ENCODE assay signal across 26 cellular contexts in genomic region chr7:7751243-7752092, GRCh38. TPM values are rescaled to one million over a fixed set of nuclear protein-coding genes. Genes with fewer than 3 reads are reported as not detected.
DNase-seq lines count a peak whose midpoint lies in the region; ATAC-seq, FAIRE-seq and TF ChIP-seq lines count a peak whose summit lies in the region.
"Had no signal": no experiment of that assay in that cellular context is flagged by ENCODE, and none has a peak within 500 bp of the region (broad histone marks: within the 10 kb centered on the region; RNA-seq: fewer than 3 reads in every experiment).

No MANE protein-coding gene starts in this region.

- H3K9me3 ChIP-seq in Panc1 (ENCODE audit: control insufficient read depth, insufficient read depth, low read depth, low read length) (no peaks in the 10 kb centered on the region), HepG2 (ENCODE audit: low read length) (no peaks in the 10 kb centered on the region), smooth muscle cell (replicated peaks; ENCODE audit: low read depth) (no peaks in the 10 kb centered on the region), suprapubic skin (no peaks in the 10 kb centered on the region)
- H3K9me3 ChIP-seq: heart right ventricle, neutrophil, tibial artery had no signal

- TF ChIP-seq RAD21 in HepG2 (CRISPR knock-in tag; IDR thresholded peaks at IDR 0.05): no peak

- 53% methylated on average over 3 of the region's 3 CpGs for WGBS in HepG2 (ENCODE audit: low lambda C conversion rate)
- 40% methylated on average over 3 of the region's 3 CpGs for WGBS in smooth muscle cell (ENCODE audit: low lambda C conversion rate)
- 85% methylated on average over 3 of the region's 3 CpGs for WGBS in suprapubic skin

- no peaks in the 10 kb centered on the region for H3K36me3 ChIP-seq in Panc1 (ENCODE audit: control insufficient read depth, insufficient read depth, low read length)
- no peaks in the 10 kb centered on the region for H3K36me3 ChIP-seq in HepG2 (replicated peaks in 1 of 2; ENCODE audit: control insufficient read depth in 1 of 2, insufficient read depth in 2 of 2, low read length in 2 of 2)
- no peaks in the 10 kb centered on the region for H3K36me3 ChIP-seq in smooth muscle cell (ENCODE audit: low read depth)
- no peaks in the 10 kb centered on the region for H3K36me3 ChIP-seq in suprapubic skin
- H3K36me3 ChIP-seq: heart right ventricle, left lung, neutrophil, tibial artery had no signal

- TF ChIP-seq EP300 in HepG2 (IDR thresholded peaks at IDR 0.05; ENCODE audit: low read depth in 2 of 2, low read length in 2 of 2) (no peak), HepG2 (CRISPR knock-in tag; IDR thresholded peaks at IDR 0.05; ENCODE audit: borderline replicate concordance) (no peak), suprapubic skin (IDR thresholded peaks at IDR 0.05) (no peak)

- peaks cover 15% of the 10 kb centered on the region for H3F3A ChIP-seq in smooth muscle cell (ENCODE audit: low read depth)

- POLR2A ChIA-PET in Panc1 (lab: Charles Lee): no interaction called here
- POLR2A ChIA-PET in HepG2 (lab: Yijun Ruan, JAX): interaction anchor here (0.7 kb wide), 1 partner anchor 20 kb away, joined by 3 read pairs; no protein-coding TSS in a partner anchor
- POLR2A ChIA-PET in RWPE1 (lab: Yijun Ruan, JAX; ENCODE audit: low non-redundant PET): no interaction called here

- no peak for TF ChIP-seq POLR2A in HepG2 (IDR thresholded peaks at IDR 0.05; ENCODE audit: insufficient read depth in 1 of 2, low read depth in 2 of 2, low read length in 2 of 2)
- no peak for TF ChIP-seq POLR2A in suprapubic skin (IDR thresholded peaks at IDR 0.05)

- ATAC-seq in Panc1: no peak
- peak; percentile 73 for ATAC-seq in HepG2
- ATAC-seq: activated CD8-positive, alpha-beta T cell treated with anti-CD3 and anti-CD28 coated beads for 36 hours; heart right ventricle; left lung had no signal

- TF ChIP-seq CTCF in Panc1 (IDR thresholded peaks at IDR 0.05) (no peak), HepG2 (CRISPR knock-in tag; IDR thresholded peaks at IDR 0.05) (no peak), smooth muscle cell (IDR thresholded peaks at IDR 0.05; ENCODE audit: borderline replicate concordance, insufficient read depth, poor library complexity, severe bottlenecking) (no peak), suprapubic skin (IDR thresholded peaks at IDR 0.05) (no peak), RWPE1 (conservative IDR thresholded peaks at IDR 0.05; ENCODE audit: low read depth) (no peak)

- H4K20me1 ChIP-seq in HepG2 (ENCODE audit: insufficient read depth, low read length) (no peaks in the 10 kb centered on the region), smooth muscle cell (ENCODE audit: low read depth) (no peaks in the 10 kb centered on the region)

- peak; percentile 30 for FAIRE-seq in HepG2 (lab: Jason Lieb, UNC)
- FAIRE-seq: bronchial epithelial cell, HTR-8/SVneo had no signal

- in situ Hi-C loops in Panc1 (cut with HindIII; ENCODE audit: low pct_unique_long_range_greater_than_20kb, low sequenced_read_pairs): no loop called here
- in situ Hi-C loops in HepG2 (cut with HindIII; ENCODE audit: extremely low pct_ligation_motif_present, low pct_unique_long_range_greater_than_20kb): no loop called here

- peak overlapping the region; percentile 5; the same call in 1 of the 2 replicates for H3K9ac ChIP-seq in HepG2 (ENCODE audit: insufficient read depth, low read depth, low read length)
- H3K9ac ChIP-seq in smooth muscle cell (ENCODE audit: low read depth): no peak overlapping the region

- DNase-seq in NCI-H2029 (lab: John Stamatoyannopoulos, UW) (peak; percentile 34), NCI-H2029 treated with DMSO at 0.1 percent for 48 hours (lab: John Stamatoyannopoulos, UW) (no peak), Panc1 (ENCODE audit: low read depth, low spot score) (no peak), HepG2 (ENCODE audit: low spot score) (peak; percentile 44), smooth muscle cell (lab: John Stamatoyannopoulos, UW; ENCODE audit: unreplicated experiment) (no peak), suprapubic skin (ENCODE audit: low spot score in 2 of 2) (no peak), NCI-H526 treated with DMSO at 0.1 percent for 48 hours (lab: John Stamatoyannopoulos, UW) (no peak), RWPE1 (ENCODE audit: low spot score) (no peak)
- DNase-seq: 8988T; activated CD8-positive, alpha-beta T cell treated with anti-CD3 and anti-CD28 coated beads for 36 hours; activated T-cell treated with anti-CD3 and anti-CD28 coated beads for 4 hours; AML-193; DMS79 treated with DMSO at 0.1 percent for 48 hours; heart right ventricle; HFFc6; Kasumi-1; left lung; NCI-H1092; NCI-H510A treated with DMSO at 0.1 percent for 48 hours; stimulated activated CD4-positive, alpha-beta T cell treated with anti-CD3 and anti-CD28 coated beads, Interleukin-2, amount 100 ng/mL, for 48 hours; stimulated activated naive CD4-positive, alpha-beta T cell; T1000; tibial artery had no signal

- no peak overlapping the region for H3K4me3 ChIP-seq in Panc1 (ENCODE audit: low read depth in 2 of 2, low read length in 2 of 2)
- H3K4me3 ChIP-seq in HepG2 (replicated peaks in 1 of 3; ENCODE audit: insufficient read depth in 1 of 3, low read depth in 2 of 3, low read length in 3 of 3): no peak overlapping the region; a peak in 1 of 6 replicates
- H3K4me3 ChIP-seq in smooth muscle cell: no peak overlapping the region
- no peak overlapping the region for H3K4me3 ChIP-seq in suprapubic skin
- H3K4me3 ChIP-seq: heart right ventricle, left lung, tibial artery had no signal

- CTCF ChIA-PET in Panc1 (lab: Charles Lee): no interaction called here
- CTCF ChIA-PET in HepG2 (lab: Yijun Ruan, JAX; ENCODE audit: low intra/inter-chr PET ratio, low total read pairs): no interaction called here
- CTCF ChIA-PET in RWPE1 (lab: Yijun Ruan, JAX): interaction anchor here (1.4 kb wide), 1 partner anchor 70 kb away, joined by 4 read pairs; no protein-coding TSS in a partner anchor

- no TSS peak for BruUV-seq in Panc1 (replicated peaks; lab: Mats Ljungman, UMichigan)
- no TSS peak for BruUV-seq in HepG2 (replicated peaks; lab: Mats Ljungman, UMichigan)

- H2AFZ ChIP-seq in HepG2 (ENCODE audit: low read length) (no peak overlapping the region), smooth muscle cell (ENCODE audit: low read depth) (no peak overlapping the region)

- intact Hi-C loops in Panc1 (cut with micrococcal nuclease; ENCODE audit: unreplicated experiment): no loop called here
- intact Hi-C loops in HepG2 (cut with micrococcal nuclease; ENCODE audit: unreplicated experiment): no loop called here

- H3K4me2 ChIP-seq in HepG2 (ENCODE audit: low read depth, low read length) (peak overlapping the region; percentile 62), smooth muscle cell (peak overlapping the region; percentile 29)

- H3K27me3 ChIP-seq in Panc1 (ENCODE audit: control insufficient read depth, insufficient read depth, low read length) (no peaks in the 10 kb centered on the region), HepG2 (ENCODE audit: control insufficient read depth in 1 of 2, insufficient read depth in 2 of 2, low read length in 2 of 2) (no peaks in the 10 kb centered on the region), smooth muscle cell (ENCODE audit: low read depth) (no peaks in the 10 kb centered on the region), suprapubic skin (no peaks in the 10 kb centered on the region)
- H3K27me3 ChIP-seq: heart right ventricle, left lung, neutrophil, tibial artery had no signal

- H3K4me1 ChIP-seq in Panc1 (ENCODE audit: control insufficient read depth, insufficient read depth, low read length) (peaks cover 11% of the 10 kb centered on the region; the same call in 1 of the 2 replicates), HepG2 (ENCODE audit: insufficient read depth, low read length) (peaks cover 18% of the 10 kb centered on the region), smooth muscle cell (ENCODE audit: low read depth) (peaks cover 14% of the 10 kb centered on the region), suprapubic skin (no peaks in the 10 kb centered on the region)
- H3K4me1 ChIP-seq: left lung had no signal

- peak overlapping the region; percentile 57 for H3K27ac ChIP-seq in Panc1 (ENCODE audit: low read length)
- peak overlapping the region; percentile 51 for H3K27ac ChIP-seq in HepG2 (ENCODE audit: extremely low read length, insufficient read depth, low read length)
- no peak overlapping the region for H3K27ac ChIP-seq in smooth muscle cell (ENCODE audit: low read depth)
- H3K27ac ChIP-seq in suprapubic skin: no peak overlapping the region
- no peak overlapping the region for H3K27ac ChIP-seq in RWPE1
- H3K27ac ChIP-seq: heart right ventricle, left lung, neutrophil, tibial artery had no signal

- no peaks in the 10 kb centered on the region for H3K79me2 ChIP-seq in HepG2 (ENCODE audit: insufficient read depth, low read length)
- peaks cover 5% of the 10 kb centered on the region for H3K79me2 ChIP-seq in smooth muscle cell (ENCODE audit: low read depth)

RNA-seq across cellular contexts. Expression of gene RPA3, which starts 33.1 kb away (rescaled TPM):
- total RNA-seq in Panc1 (2021; ENCODE audit: unreplicated experiment): 93.5 TPM
- polyA plus RNA-seq in Panc1 (2012; ENCODE audit: insufficient read length): 49.1 TPM
- total RNA-seq in HepG2 (2016; rRNA removed; fragmentation: Illumina TruSeq; extraction: Trizol): 154 and 206 TPM in 2 replicates
- 43.8 and 53.8 TPM in 2 replicates for total RNA-seq in HepG2 (2016; cell fraction: cytosol; rRNA removed; fragmentation: Illumina TruSeq; extraction: Trizol; ENCODE audit: low read depth)
- total RNA-seq in HepG2 (2016; cell fraction: insoluble cytoplasmic fraction; rRNA removed; fragmentation: Illumina TruSeq; extraction: Trizol): 156 and 243 TPM in 2 replicates
- 49.5 and 53.8 TPM in 2 replicates for total RNA-seq in HepG2 (2016; cell fraction: membrane; rRNA removed; fragmentation: Illumina TruSeq; extraction: Trizol)
- total RNA-seq in HepG2 (2016; cell fraction: nucleus; rRNA removed; fragmentation: Illumina TruSeq; extraction: Trizol): 50.8 and 57.3 TPM in 2 replicates
- polyA plus RNA-seq in HepG2 (2011; rRNA removed): 21.3 and 38.3 TPM in 2 replicates
- polyA plus RNA-seq in HepG2 (2011; cell fraction: cytosol; rRNA removed): 20.9 and 21.4 TPM in 2 replicates
- 6.7 and 9.1 TPM in 2 replicates for polyA plus RNA-seq in HepG2 (2011; cell fraction: nucleus; rRNA removed)
- 36.1 and 77.3 TPM in 2 replicates for polyA plus RNA-seq in HepG2 (2012)
- 40.7 and 49.7 TPM in 2 replicates for polyA plus RNA-seq in HepG2 (2016; cell fraction: cytosol; fragmentation: Illumina TruSeq; extraction: Trizol; ENCODE audit: low read depth)
- polyA plus RNA-seq in HepG2 (2016; cell fraction: insoluble cytoplasmic fraction; fragmentation: Illumina TruSeq; extraction: Trizol; ENCODE audit: low read depth): 177 and 187 TPM in 2 replicates
- 42.6 and 46.1 TPM in 2 replicates for polyA plus RNA-seq in HepG2 (2016; cell fraction: membrane; fragmentation: Illumina TruSeq; extraction: Trizol; ENCODE audit: low read depth)
- polyA plus RNA-seq in HepG2 (2016; cell fraction: nucleus; fragmentation: Illumina TruSeq; extraction: Trizol; ENCODE audit: insufficient read depth, low read depth): 60.8 and 74.0 TPM in 2 replicates
- 3.7 and 11.0 TPM in 2 replicates for polyA minus RNA-seq in HepG2 (2011; rRNA and poly(A)+ RNA removed; ENCODE audit: low replicate concordance)
- polyA minus RNA-seq in HepG2 (2011; cell fraction: cytosol; rRNA and poly(A)+ RNA removed): 7.7 and 17.3 TPM in 2 replicates
- 6.8 and 9.0 TPM in 2 replicates for polyA minus RNA-seq in HepG2 (2011; cell fraction: nucleus; rRNA and poly(A)+ RNA removed)
- total RNA-seq in smooth muscle cell: 27.6 and 37.2 TPM in 2 replicates
- polyA plus RNA-seq in smooth muscle cell: 63.7 and 75.4 TPM in 2 replicates
- 10 to 100 TPM; 14.9 to 35.2 (median 18.4) TPM for total RNA-seq in suprapubic skin

Comparison
In these comparisons a context has a peak if more than half of its experiments do, and no peak if none do; other contexts are left out.
1. DNase-seq: peak in NCI-H2029 (single experiment) and HepG2 (single experiment); none in NCI-H2029 treated with DMSO at 0.1 percent for 48 hours (single experiment), Panc1 (single experiment), smooth muscle cell (single experiment), suprapubic skin (0 of 2), NCI-H526 treated with DMSO at 0.1 percent for 48 hours (single experiment) and RWPE1 (single experiment).
2. H3K27ac ChIP-seq: peak in Panc1 (single experiment) and HepG2 (single experiment); none in smooth muscle cell (single experiment), suprapubic skin (single experiment) and RWPE1 (single experiment).